ENCODE assay signal across 9 cellular contexts in the genomic region with DNA sequence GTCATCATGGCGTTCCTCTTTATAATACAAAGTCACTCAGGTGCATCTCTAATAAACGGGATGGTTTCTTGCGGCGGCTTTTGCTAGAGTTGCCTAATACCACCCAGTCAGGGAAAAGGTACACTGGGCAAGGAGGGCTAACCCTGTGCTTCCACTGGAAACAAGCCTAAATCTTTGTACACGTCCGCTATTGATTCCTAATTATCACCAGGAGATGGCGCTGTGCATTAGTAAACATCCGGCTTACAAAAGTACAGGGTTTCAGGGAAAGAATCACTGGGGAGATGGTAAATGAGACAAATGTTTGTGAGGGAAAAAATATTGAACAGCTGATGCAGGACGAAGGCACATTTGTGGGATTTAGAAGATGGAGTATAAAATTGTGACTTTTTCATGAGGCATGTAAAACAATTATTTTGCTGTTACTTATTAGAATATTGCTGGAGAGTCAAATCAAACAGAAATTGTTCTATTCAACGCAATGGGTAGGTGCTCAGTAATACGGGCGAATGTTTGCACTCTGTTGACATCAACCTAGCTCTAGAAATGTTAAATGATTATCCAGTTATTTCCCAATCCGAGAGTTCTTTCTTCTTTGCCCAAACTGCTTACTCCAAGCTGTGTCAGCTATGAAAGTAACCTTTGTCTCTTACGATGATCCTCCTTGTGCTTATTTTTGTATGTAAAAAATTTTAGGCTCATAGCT. TPM values are rescaled to one million over a fixed set of nuclear protein-coding genes. Genes with fewer than 3 reads are reported as not detected.
DNase-seq lines count a peak whose midpoint lies in the region; ATAC-seq and TF ChIP-seq lines count a peak whose summit lies in the region.
"Had no signal": no experiment of that assay in that cellular context is flagged by ENCODE, and none has a peak within 500 bp of the region (broad histone marks: within the 10 kb centered on the region; RNA-seq: fewer than 3 reads in every experiment).

No MANE protein-coding gene starts in this region.

- H3K9me3 Mint-ChIP-seq in CD14-positive monocyte: no peaks in the 10 kb centered on the region
- H3K9me3 Mint-ChIP-seq in CD8-positive, alpha-beta memory T cell: peaks cover 0 to 13% (median under 1%) of the 10 kb centered on the region in 5 donors
- H3K9me3 Mint-ChIP-seq: T-helper 1 cell treated with Interleukin-12 subunit alpha and Interleukin-12 subunit beta and Interleukin-4 antibody, amounts not matched to agents 30 μg/mL and 1 μg/mL, for 36 hours had no signal

- H3K27me3 ChIP-seq in CD8-positive, alpha-beta memory T cell (ENCODE audit: insufficient read depth, low read length, poor library complexity, severe bottlenecking): no peaks in the 10 kb centered on the region

- TF ChIP-seq CTCF in CD14-positive monocyte (IDR thresholded peaks at IDR 0.05): peak; percentile 66

- CTCF ChIA-PET in CD8-positive, alpha-beta memory T cell (lab: Charles Lee): no interaction called here

- DNase-seq in CD14-positive monocyte (ENCODE audit: low spot score): no peak
- DNase-seq in NCI-H774 (lab: John Stamatoyannopoulos, UW): peak; percentile 70
- DNase-seq in cerebellar cortex (ENCODE audit: low spot score): peak; percentile 62
- peak; percentile 59 to 60 for DNase-seq in lung microvascular endothelial cell (ENCODE audit: low read depth in 2 of 2)
- DNase-seq in CD8-positive, alpha-beta memory T cell: no peak
- no peak for DNase-seq in stimulated activated CD4-positive, alpha-beta T cell treated with anti-CD3 and anti-CD28 coated beads, Interleukin-1b, Interleukin-23, amount 100 ng/mL, for 48 hours

- H3K27ac ChIP-seq in CD8-positive, alpha-beta memory T cell (ENCODE audit: low read depth, low read length): no peak overlapping the region

- ATAC-seq in GM18868 (IDR thresholded peaks at IDR 0.05; ENCODE audit: unreplicated experiment) (peak; percentile 81), HG03432 (IDR thresholded peaks at IDR 0.05; ENCODE audit: unreplicated experiment) (peak; percentile 85)

- no peaks in the 10 kb centered on the region for H3K9me3 ChIP-seq in CD8-positive, alpha-beta memory T cell (ENCODE audit: low read length)

- H3K4me3 Mint-ChIP-seq in CD14-positive monocyte: no peak overlapping the region
- peak overlapping the region in 1 of 7 donors; percentile 27 for H3K4me3 Mint-ChIP-seq in CD8-positive, alpha-beta memory T cell
- H3K4me3 Mint-ChIP-seq: T-helper 1 cell treated with Interleukin-12 subunit alpha and Interleukin-12 subunit beta and Interleukin-4 antibody, amounts not matched to agents 30 μg/mL and 1 μg/mL, for 36 hours had no signal

- H3K27ac Mint-ChIP-seq in CD14-positive monocyte: no peak overlapping the region
- no peak overlapping the region for H3K27ac Mint-ChIP-seq in CD8-positive, alpha-beta memory T cell
- H3K27ac Mint-ChIP-seq: T-helper 1 cell treated with Interleukin-12 subunit alpha and Interleukin-12 subunit beta and Interleukin-4 antibody, amounts not matched to agents 30 μg/mL and 1 μg/mL, for 36 hours had no signal

- POLR2A ChIA-PET in CD8-positive, alpha-beta memory T cell (lab: Charles Lee): no interaction called here

- no peaks in the 10 kb centered on the region for H3K36me3 ChIP-seq in CD8-positive, alpha-beta memory T cell (ENCODE audit: insufficient read depth, low read length)

- no peaks in the 10 kb centered on the region for H3K36me3 Mint-ChIP-seq in CD14-positive monocyte
- no peaks in the 10 kb centered on the region for H3K36me3 Mint-ChIP-seq in CD8-positive, alpha-beta memory T cell

- no peak overlapping the region for H3K4me3 ChIP-seq in CD8-positive, alpha-beta memory T cell (ENCODE audit: low read length)

- H3K4me1 ChIP-seq in CD8-positive, alpha-beta memory T cell (ENCODE audit: insufficient read depth, low read length): no peaks in the 10 kb centered on the region

- intact Hi-C loops in CD14-positive monocyte (cut with micrococcal nuclease): no loop called here

- peaks cover 0 to under 1% (median 0%) of the 10 kb centered on the region in 3 donors for H3K27me3 Mint-ChIP-seq in CD14-positive monocyte (ENCODE audit: low read depth in 3 of 3)
- no peaks in the 10 kb centered on the region for H3K27me3 Mint-ChIP-seq in CD8-positive, alpha-beta memory T cell

- no peaks in the 10 kb centered on the region for H3K4me1 Mint-ChIP-seq in CD14-positive monocyte
- H3K4me1 Mint-ChIP-seq in CD8-positive, alpha-beta memory T cell: no peaks in the 10 kb centered on the region

RNA-seq across cellular contexts. Expression of gene GMNC, which starts 50.6 kb away (rescaled TPM):
- polyA plus RNA-seq in CD14-positive monocyte: not detected
- total RNA-seq in lung microvascular endothelial cell: 0.22 TPM in 1 of 2 replicates, not detected in the other
- not detected for total RNA-seq in CD8-positive, alpha-beta memory T cell
- not detected for polyA plus RNA-seq in CD8-positive, alpha-beta memory T cell

Comparison
In these comparisons a context has a peak if more than half of its experiments do, and no peak if none do; other contexts are left out.
1. DNase-seq: peak in NCI-H774 (single experiment), cerebellar cortex (single experiment) and lung microvascular endothelial cell (2 of 2); none in CD14-positive monocyte (single experiment), CD8-positive, alpha-beta memory T cell (0 of 5) and stimulated activated CD4-positive, alpha-beta T cell treated with anti-CD3 and anti-CD28 coated beads, Interleukin-1b, Interleukin-23, amount 100 ng/mL, for 48 hours (single experiment).